In the genomic region with DNA sequence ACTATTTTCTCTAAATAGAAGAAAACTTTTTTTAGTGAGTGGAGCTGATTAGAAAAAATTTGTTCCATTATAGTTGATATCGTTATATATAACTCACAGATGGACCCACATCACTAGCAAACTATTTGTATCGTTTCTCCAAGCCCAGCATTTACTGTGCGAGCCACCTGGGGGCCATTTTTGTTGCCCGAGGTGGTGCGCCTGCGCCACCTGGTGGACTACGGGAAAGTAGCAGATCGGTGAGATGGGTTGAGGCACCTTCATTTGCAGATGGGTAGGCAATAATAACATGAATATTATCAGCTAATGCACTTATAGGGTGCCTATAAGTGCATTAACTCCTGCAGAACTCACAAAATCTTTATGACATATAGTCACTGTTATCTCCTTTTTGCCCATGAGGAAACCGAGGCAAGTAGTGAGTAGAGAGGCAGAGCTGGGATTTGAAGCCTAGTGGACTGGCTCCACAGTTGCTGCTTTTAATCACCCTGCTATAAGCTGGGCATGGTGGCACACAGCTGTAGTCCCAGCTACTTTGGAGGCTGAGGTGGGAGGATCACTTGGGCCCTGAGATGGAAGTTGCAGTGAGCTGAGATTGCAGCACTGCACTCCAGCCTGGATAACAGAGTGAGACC, we compare ENCODE assay signal across 1 cellular context.
TF ChIP-seq lines count a peak whose summit lies in the region.

No MANE protein-coding gene starts in this region.

TF ChIP-seq in endothelial cell of umbilical vein, 7 proteins besides CTCF, POLR2A, EP300 and RAD21 (continued from another document):
- TF ChIP-seq JUN (IDR thresholded peaks at IDR 0.05; ENCODE audit: borderline replicate concordance, insufficient read depth, insufficient read length, low read depth) = no peak
- no peak for TF ChIP-seq GATA2 (IDR thresholded peaks at IDR 0.05; ENCODE audit: insufficient read depth, insufficient read length, low read depth, low read length)
- TF ChIP-seq POLR2AphosphoS5 (IDR thresholded peaks at IDR 0.05; ENCODE audit: insufficient read depth, low read depth, low read length) = no peak
TF ChIP-seq in endothelial cell of umbilical vein: peak in this region for 0.
